ENCODE assay signal across 23 cellular contexts in the genomic region with DNA sequence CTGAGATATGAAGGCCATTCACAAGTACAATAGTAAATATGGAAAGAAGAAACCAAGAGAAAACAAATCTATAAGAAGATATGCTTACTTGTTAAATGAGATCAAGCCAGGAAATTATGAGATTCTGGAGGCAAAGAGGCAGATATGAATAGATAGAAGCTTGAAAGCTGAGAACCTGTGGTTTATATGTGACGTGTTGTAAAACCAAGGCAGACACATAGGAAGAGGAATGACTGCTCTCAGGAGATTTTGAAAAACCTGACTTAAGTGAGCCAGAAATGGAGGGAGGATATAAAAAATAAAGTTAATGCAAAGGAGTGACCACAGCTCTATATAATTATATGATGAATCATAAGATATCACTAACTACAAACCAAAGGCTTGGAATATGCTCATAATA.
"Had no signal": no experiment of that assay in that cellular context is flagged by ENCODE, and none has a peak within 500 bp of the region (broad histone marks: within the 10 kb centered on the region; RNA-seq: fewer than 3 reads in every experiment).

No MANE protein-coding gene starts in this region.

- H3K27ac Mint-ChIP-seq: activated B cell treated with CpG ODN at 0.5 μM for 24 hours; activated CD4-positive, alpha-beta T cell treated with anti-CD3 and anti-CD28 coated beads, Interleukin-2, amount 10 ng/mL, durations not matched to agents 24 days and 14 days; activated CD8-positive, alpha-beta memory T cell treated with anti-CD3 and anti-CD28 coated beads, Interleukin-2, amount 10 ng/mL, durations not matched to agents 7 days and 5 days; activated naive CD4-positive, alpha-beta T cell treated with anti-CD3 and anti-CD28 coated beads for 36 hours; activated naive CD8-positive, alpha-beta T cell; activated T-cell treated with anti-CD3 and anti-CD28 coated beads, Interleukin-2, amount 50 U/mL, for 24 hours; activated T-helper 17 cell treated with anti-CD3 and anti-CD28 coated beads, Interleukin-2, amount 50 U/mL, for 72 hours had no signal

- FAIRE-seq: K562 had no signal

- DNase-seq: activated B cell treated with CpG ODN at 0.5 μM for 24 hours; activated CD4-positive, alpha-beta T cell treated with anti-CD3 and anti-CD28 coated beads for 1 hour; activated CD4-positive, alpha-beta T cell treated with anti-CD3 and anti-CD28 coated beads, Interleukin-2, amount 10 ng/mL, durations not matched to agents 24 days and 14 days; activated CD4-positive, alpha-beta T cell treated with anti-CD3 and anti-CD28 coated beads, Interleukin-2, amount 50 U/mL, for 48 hours; activated CD8-positive, alpha-beta memory T cell treated with anti-CD3 and anti-CD28 coated beads, Interleukin-2, amount 10 ng/mL, durations not matched to agents 7 days and 5 days; activated gamma-delta T cell; activated naive CD4-positive, alpha-beta T cell treated with anti-CD3 and anti-CD28 coated beads for 36 hours; activated T-cell treated with anti-CD3 and anti-CD28 coated beads, Interleukin-2, amount 50 U/mL, for 24 hours; caudate nucleus; Karpas-422; NCI-H1048; NCI-H1694; NCI-H2029; NCI-H2107; NCI-H2171 treated with DMSO at 0.1 percent for 48 hours; NCI-H345; NCI-H510A; SIG-M5; T-helper 1 cell had no signal

- H3K9me3 ChIP-seq: breast epithelium had no signal

- H3K4me3 ChIP-seq: breast epithelium, K562 had no signal

- H3K27me3 Mint-ChIP-seq: activated B cell treated with CpG ODN at 0.5 μM for 24 hours; activated CD4-positive, alpha-beta T cell treated with anti-CD3 and anti-CD28 coated beads, Interleukin-2, amount 10 ng/mL, durations not matched to agents 24 days and 14 days; activated CD8-positive, alpha-beta memory T cell treated with anti-CD3 and anti-CD28 coated beads, Interleukin-2, amount 10 ng/mL, durations not matched to agents 7 days and 5 days; activated naive CD8-positive, alpha-beta T cell; activated T-cell treated with anti-CD3 and anti-CD28 coated beads, Interleukin-2, amount 50 U/mL, for 24 hours; activated T-helper 17 cell treated with anti-CD3 and anti-CD28 coated beads, Interleukin-2, amount 50 U/mL, for 72 hours had no signal

- ATAC-seq: activated CD8-positive, alpha-beta memory T cell treated with anti-CD3 and anti-CD28 coated beads, Interleukin-2, amount 10 ng/mL, durations not matched to agents 7 days and 5 days; activated T-helper 17 cell treated with anti-CD3 and anti-CD28 coated beads, Interleukin-2, amount 50 U/mL, for 72 hours; K562 had no signal

- H3K4me1 ChIP-seq: breast epithelium had no signal

- H3K4me3 Mint-ChIP-seq: activated B cell treated with CpG ODN at 0.5 μM for 24 hours; activated CD4-positive, alpha-beta T cell treated with anti-CD3 and anti-CD28 coated beads, Interleukin-2, amount 10 ng/mL, durations not matched to agents 24 days and 14 days; activated CD8-positive, alpha-beta memory T cell treated with anti-CD3 and anti-CD28 coated beads, Interleukin-2, amount 10 ng/mL, durations not matched to agents 7 days and 5 days; activated naive CD4-positive, alpha-beta T cell treated with anti-CD3 and anti-CD28 coated beads for 36 hours; activated naive CD8-positive, alpha-beta T cell; activated T-cell treated with anti-CD3 and anti-CD28 coated beads, Interleukin-2, amount 50 U/mL, for 24 hours; activated T-helper 17 cell treated with anti-CD3 and anti-CD28 coated beads, Interleukin-2, amount 50 U/mL, for 72 hours had no signal

- H3K4me1 Mint-ChIP-seq: activated B cell treated with CpG ODN at 0.5 μM for 24 hours; activated CD4-positive, alpha-beta T cell treated with anti-CD3 and anti-CD28 coated beads, Interleukin-2, amount 10 ng/mL, durations not matched to agents 24 days and 14 days; activated CD8-positive, alpha-beta memory T cell treated with anti-CD3 and anti-CD28 coated beads, Interleukin-2, amount 10 ng/mL, durations not matched to agents 7 days and 5 days; activated T-helper 17 cell treated with anti-CD3 and anti-CD28 coated beads, Interleukin-2, amount 50 U/mL, for 72 hours had no signal

- H3K36me3 Mint-ChIP-seq: activated CD8-positive, alpha-beta memory T cell treated with anti-CD3 and anti-CD28 coated beads, Interleukin-2, amount 10 ng/mL, durations not matched to agents 7 days and 5 days; activated naive CD8-positive, alpha-beta T cell had no signal

- H3K36me3 ChIP-seq: breast epithelium had no signal

- H3K27me3 ChIP-seq: breast epithelium had no signal

- H3K27ac ChIP-seq: breast epithelium had no signal
